In the genomic region with DNA sequence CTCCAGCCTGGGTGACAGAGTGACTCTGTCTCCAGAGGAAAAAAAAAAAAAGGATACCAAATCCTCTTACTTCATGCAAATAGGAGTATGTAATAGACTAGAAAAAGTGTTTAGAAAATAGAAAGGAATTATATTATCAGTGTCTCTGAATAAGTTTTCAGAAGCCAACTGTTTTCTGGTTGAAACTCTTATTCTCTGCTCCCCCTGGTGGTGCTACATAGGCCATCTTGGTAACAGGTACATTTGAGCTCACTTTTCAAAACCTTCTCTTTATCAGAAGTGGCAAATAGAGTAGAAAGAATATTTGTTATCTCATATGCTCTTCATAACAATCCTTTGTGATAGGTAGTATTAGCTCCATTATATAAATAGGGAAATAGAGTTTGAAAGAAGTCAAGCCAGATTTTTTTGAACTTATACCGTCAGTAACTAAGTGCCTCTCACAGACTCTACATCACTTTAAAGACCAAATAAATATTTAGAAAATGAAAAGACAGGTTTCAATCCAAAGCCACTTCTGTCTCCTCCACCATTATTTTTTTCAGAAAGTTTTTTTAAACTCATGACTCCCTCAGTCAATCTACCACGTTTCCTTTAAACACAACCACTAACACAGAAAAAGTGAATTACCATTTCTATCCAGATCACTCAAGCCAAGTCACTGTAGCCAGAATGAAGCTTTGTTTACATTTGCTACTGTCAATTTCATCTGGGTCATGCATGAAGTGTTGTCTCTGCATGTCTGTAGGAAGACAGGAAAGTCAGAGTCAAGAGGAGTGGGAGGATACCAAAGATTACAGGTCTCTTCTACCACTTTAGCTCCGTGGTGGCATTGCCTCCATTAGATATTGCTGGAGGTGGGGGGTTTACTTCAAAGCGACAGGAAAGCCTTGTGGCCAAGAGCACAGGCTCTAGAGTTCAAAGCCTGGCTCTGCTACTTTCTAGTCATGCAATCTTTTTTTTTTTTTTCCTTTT, we compare ENCODE assay signal across 1 cellular context.
TF ChIP-seq lines count a peak whose summit lies in the region.

No MANE protein-coding gene starts in this region.

TF ChIP-seq in GM23338, 12 proteins besides CTCF, POLR2A, EP300 and RAD21 (continued from another document):
- TF ChIP-seq, protein P1, sequence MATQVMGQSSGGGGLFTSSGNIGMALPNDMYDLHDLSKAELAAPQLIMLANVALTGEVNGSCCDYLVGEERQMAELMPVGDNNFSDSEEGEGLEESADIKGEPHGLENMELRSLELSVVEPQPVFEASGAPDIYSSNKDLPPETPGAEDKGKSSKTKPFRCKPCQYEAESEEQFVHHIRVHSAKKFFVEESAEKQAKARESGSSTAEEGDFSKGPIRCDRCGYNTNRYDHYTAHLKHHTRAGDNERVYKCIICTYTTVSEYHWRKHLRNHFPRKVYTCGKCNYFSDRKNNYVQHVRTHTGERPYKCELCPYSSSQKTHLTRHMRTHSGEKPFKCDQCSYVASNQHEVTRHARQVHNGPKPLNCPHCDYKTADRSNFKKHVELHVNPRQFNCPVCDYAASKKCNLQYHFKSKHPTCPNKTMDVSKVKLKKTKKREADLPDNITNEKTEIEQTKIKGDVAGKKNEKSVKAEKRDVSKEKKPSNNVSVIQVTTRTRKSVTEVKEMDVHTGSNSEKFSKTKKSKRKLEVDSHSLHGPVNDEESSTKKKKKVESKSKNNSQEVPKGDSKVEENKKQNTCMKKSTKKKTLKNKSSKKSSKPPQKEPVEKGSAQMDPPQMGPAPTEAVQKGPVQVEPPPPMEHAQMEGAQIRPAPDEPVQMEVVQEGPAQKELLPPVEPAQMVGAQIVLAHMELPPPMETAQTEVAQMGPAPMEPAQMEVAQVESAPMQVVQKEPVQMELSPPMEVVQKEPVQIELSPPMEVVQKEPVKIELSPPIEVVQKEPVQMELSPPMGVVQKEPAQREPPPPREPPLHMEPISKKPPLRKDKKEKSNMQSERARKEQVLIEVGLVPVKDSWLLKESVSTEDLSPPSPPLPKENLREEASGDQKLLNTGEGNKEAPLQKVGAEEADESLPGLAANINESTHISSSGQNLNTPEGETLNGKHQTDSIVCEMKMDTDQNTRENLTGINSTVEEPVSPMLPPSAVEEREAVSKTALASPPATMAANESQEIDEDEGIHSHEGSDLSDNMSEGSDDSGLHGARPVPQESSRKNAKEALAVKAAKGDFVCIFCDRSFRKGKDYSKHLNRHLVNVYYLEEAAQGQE (IDR thresholded peaks at IDR 0.05; ENCODE audit: unreplicated experiment) = no peak
- TF ChIP-seq, protein P2, sequence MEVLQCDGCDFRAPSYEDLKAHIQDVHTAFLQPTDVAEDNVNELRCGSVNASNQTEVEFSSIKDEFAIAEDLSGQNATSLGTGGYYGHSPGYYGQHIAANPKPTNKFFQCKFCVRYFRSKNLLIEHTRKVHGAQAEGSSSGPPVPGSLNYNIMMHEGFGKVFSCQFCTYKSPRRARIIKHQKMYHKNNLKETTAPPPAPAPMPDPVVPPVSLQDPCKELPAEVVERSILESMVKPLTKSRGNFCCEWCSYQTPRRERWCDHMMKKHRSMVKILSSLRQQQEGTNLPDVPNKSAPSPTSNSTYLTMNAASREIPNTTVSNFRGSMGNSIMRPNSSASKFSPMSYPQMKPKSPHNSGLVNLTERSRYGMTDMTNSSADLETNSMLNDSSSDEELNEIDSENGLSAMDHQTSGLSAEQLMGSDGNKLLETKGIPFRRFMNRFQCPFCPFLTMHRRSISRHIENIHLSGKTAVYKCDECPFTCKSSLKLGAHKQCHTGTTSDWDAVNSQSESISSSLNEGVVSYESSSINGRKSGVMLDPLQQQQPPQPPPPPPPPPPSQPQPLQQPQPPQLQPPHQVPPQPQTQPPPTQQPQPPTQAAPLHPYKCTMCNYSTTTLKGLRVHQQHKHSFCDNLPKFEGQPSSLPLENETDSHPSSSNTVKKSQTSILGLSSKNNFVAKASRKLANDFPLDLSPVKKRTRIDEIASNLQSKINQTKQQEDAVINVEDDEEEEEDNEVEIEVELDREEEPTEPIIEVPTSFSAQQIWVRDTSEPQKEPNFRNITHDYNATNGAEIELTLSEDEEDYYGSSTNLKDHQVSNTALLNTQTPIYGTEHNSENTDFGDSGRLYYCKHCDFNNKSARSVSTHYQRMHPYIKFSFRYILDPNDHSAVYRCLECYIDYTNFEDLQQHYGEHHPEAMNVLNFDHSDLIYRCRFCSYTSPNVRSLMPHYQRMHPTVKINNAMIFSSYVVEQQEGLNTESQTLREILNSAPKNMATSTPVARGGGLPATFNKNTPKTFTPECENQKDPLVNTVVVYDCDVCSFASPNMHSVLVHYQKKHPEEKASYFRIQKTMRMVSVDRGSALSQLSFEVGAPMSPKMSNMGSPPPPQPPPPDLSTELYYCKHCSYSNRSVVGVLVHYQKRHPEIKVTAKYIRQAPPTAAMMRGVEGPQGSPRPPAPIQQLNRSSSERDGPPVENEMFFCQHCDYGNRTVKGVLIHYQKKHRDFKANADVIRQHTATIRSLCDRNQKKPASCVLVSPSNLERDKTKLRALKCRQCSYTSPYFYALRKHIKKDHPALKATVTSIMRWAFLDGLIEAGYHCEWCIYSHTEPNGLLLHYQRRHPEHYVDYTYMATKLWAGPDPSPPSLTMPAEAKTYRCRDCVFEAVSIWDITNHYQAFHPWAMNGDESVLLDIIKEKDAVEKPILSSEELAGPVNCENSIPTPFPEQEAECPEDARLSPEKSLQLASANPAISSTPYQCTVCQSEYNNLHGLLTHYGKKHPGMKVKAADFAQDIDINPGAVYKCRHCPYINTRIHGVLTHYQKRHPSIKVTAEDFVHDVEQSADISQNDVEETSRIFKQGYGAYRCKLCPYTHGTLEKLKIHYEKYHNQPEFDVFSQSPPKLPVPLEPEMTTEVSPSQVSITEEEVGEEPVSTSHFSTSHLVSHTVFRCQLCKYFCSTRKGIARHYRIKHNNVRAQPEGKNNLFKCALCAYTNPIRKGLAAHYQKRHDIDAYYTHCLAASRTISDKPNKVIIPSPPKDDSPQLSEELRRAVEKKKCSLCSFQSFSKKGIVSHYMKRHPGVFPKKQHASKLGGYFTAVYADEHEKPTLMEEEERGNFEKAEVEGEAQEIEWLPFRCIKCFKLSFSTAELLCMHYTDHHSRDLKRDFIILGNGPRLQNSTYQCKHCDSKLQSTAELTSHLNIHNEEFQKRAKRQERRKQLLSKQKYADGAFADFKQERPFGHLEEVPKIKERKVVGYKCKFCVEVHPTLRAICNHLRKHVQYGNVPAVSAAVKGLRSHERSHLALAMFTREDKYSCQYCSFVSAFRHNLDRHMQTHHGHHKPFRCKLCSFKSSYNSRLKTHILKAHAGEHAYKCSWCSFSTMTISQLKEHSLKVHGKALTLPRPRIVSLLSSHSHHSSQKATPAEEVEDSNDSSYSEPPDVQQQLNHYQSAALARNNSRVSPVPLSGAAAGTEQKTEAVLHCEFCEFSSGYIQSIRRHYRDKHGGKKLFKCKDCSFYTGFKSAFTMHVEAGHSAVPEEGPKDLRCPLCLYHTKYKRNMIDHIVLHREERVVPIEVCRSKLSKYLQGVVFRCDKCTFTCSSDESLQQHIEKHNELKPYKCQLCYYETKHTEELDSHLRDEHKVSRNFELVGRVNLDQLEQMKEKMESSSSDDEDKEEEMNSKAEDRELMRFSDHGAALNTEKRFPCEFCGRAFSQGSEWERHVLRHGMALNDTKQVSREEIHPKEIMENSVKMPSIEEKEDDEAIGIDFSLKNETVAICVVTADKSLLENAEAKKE (CRISPR knock-in tag; IDR thresholded peaks at IDR 0.05) = no peak
- TF ChIP-seq JUNB (IDR thresholded peaks at IDR 0.05; ENCODE audit: unreplicated experiment) (no peak), STAT1 (IDR thresholded peaks at IDR 0.05; ENCODE audit: unreplicated experiment) (no peak), EZH2 (IDR thresholded peaks at IDR 0.05; ENCODE audit: low read depth, unreplicated experiment) (no peak)
